2 cellular contexts compared by ENCODE assay signal in the genomic region with DNA sequence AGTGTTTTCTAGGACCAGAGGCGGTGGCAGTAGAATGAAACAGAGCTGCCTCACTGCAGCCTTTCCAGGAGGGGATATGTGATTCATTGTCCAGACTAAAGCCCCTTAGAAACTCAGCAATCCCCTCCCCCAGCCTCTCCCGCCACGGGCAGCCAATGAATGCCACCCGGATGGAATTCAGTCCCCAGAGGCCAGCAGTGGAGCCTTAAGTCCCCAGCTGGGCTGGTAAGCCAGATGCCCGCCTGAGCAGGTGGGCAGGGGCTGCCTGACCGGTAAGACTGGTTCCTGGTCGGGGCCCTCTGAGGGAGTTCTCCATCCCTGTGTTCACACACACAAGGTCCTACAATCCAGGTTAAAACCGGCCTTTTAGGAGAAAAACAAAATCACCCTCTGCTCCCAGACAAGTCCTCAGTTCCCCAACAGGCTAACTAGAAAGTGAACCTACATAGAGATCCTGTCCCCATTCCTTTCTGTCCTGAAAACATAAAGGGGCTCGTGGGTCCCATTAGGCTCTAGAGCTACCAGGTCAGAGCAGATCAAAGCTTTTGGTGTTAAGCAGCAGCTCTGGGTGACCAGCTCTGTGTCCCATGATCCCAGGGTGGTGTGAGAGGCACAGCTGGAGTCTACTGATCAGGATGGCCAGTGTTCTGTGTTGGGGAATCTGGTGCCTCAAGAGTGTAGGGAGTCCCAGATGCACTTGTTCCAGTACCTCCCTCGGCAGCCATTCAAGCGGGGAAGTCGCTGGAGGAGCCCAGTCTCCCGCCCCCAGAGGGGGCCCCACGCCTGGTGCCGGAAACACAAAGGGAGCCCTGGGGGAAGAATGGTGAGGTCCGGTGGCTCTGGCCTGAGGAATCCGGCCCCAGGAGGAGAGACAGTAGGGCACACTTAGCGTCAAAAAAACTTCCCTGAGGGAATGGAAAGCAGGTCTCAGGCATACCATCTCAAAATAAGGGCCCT.
TF ChIP-seq lines count a peak whose summit lies in the region.

No MANE protein-coding gene starts in this region.

TF ChIP-seq in IMR-90, 13 proteins besides CTCF, POLR2A, EP300 and RAD21:
- TF ChIP-seq SMC3 (IDR thresholded peaks at IDR 0.05; ENCODE audit: low read depth, low read length): no peak
- TF ChIP-seq, protein P1, sequence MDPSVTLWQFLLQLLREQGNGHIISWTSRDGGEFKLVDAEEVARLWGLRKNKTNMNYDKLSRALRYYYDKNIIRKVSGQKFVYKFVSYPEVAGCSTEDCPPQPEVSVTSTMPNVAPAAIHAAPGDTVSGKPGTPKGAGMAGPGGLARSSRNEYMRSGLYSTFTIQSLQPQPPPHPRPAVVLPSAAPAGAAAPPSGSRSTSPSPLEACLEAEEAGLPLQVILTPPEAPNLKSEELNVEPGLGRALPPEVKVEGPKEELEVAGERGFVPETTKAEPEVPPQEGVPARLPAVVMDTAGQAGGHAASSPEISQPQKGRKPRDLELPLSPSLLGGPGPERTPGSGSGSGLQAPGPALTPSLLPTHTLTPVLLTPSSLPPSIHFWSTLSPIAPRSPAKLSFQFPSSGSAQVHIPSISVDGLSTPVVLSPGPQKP (IDR thresholded peaks at IDR 0.05; ENCODE audit: borderline replicate concordance, low read depth, low read length): no peak
- TF ChIP-seq NFE2L2 (IDR thresholded peaks at IDR 0.05; ENCODE audit: low read depth, low read length): no peak
- no peak for TF ChIP-seq RFX5 (IDR thresholded peaks at IDR 0.05; ENCODE audit: low read depth, low read length)
- no peak for TF ChIP-seq CEBPB (IDR thresholded peaks at IDR 0.05; ENCODE audit: low read depth, low read length)
- no peak for TF ChIP-seq USF2 (IDR thresholded peaks at IDR 0.05; ENCODE audit: low read depth, low read length)
- no peak for TF ChIP-seq FOS (IDR thresholded peaks at IDR 0.05; ENCODE audit: low read depth, low read length)
- TF ChIP-seq MXI1 (IDR thresholded peaks at IDR 0.05; ENCODE audit: borderline replicate concordance, low read depth, low read length): no peak
- TF ChIP-seq RCOR1 (IDR thresholded peaks at IDR 0.05; ENCODE audit: insufficient replicate concordance, low read length): no peak
- no peak for TF ChIP-seq CHD1 (IDR thresholded peaks at IDR 0.05; ENCODE audit: low read depth, low read length)
- TF ChIP-seq MAZ (IDR thresholded peaks at IDR 0.05; ENCODE audit: borderline replicate concordance, low read depth, low read length): no peak
- TF ChIP-seq BHLHE40 (IDR thresholded peaks at IDR 0.05; ENCODE audit: low read depth, low read length): no peak
- no peak for TF ChIP-seq MAFK (IDR thresholded peaks at IDR 0.05; ENCODE audit: low read depth, low read length)

TF ChIP-seq in endothelial cell of umbilical vein, 7 proteins besides CTCF, POLR2A, EP300 and RAD21:
- TF ChIP-seq MYC (IDR thresholded peaks at IDR 0.05; ENCODE audit: low read depth, low read length) (no peak), EZH2 (IDR thresholded peaks at IDR 0.05; ENCODE audit: borderline replicate concordance, low read depth, low read length, severe bottlenecking) (no peak), POLR2AphosphoS5 (IDR thresholded peaks at IDR 0.05; ENCODE audit: insufficient read depth, low read depth, low read length) (no peak), JUN (IDR thresholded peaks at IDR 0.05; ENCODE audit: borderline replicate concordance, insufficient read depth, insufficient read length, low read depth) (no peak), FOS (IDR thresholded peaks at IDR 0.05; ENCODE audit: borderline replicate concordance, insufficient read depth, low read length) (no peak), GATA2 (IDR thresholded peaks at IDR 0.05; ENCODE audit: insufficient read depth, insufficient read length, low read depth, low read length) (no peak)
- TF ChIP-seq, protein P2, sequence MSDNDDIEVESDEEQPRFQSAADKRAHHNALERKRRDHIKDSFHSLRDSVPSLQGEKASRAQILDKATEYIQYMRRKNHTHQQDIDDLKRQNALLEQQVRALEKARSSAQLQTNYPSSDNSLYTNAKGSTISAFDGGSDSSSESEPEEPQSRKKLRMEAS (IDR thresholded peaks at IDR 0.05; ENCODE audit: insufficient read depth, insufficient read length): no peak
